ENCODE assay signal across 8 cellular contexts in the genomic region with DNA sequence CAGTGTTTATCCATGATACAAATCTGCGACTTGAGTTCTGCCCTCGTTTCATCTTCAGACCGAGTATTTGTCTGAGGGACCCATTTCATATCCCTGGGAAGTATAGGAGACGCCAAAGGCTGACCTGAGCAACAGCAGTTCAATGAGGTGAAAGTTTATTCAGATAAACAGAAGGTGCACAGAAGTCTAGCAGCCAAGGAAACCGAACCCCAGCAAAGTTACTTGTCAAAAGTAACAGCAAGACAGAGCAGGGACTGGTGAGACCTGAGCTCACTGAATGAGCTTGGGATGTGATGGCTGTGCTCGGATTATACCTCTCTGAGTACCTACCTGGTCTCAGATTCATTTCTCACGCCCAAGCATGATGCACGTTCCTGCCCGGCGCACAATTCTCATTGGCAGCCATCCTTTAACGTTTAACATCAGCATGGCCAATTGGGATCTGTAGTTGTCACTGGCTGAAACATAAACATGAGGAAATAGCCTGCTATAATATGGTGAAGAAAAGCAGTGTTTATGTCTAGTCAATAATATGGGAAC. TPM values are rescaled to one million over a fixed set of nuclear protein-coding genes. Genes with fewer than 3 reads are reported as not detected.
DNase-seq lines count a peak whose midpoint lies in the region; ATAC-seq and TF ChIP-seq lines count a peak whose summit lies in the region.

No MANE protein-coding gene starts in this region.

- peak overlapping the region; percentile 60 for H3K4me3 ChIP-seq in BJ (ENCODE audit: low read depth, low read length)
- peak overlapping the region; percentile 59 to 64 for H3K4me3 ChIP-seq in gastroesophageal sphincter
- peak overlapping the region; percentile 50 to 66 (median 62) for H3K4me3 ChIP-seq in sigmoid colon

- no peak for TF ChIP-seq EP300 in gastroesophageal sphincter (IDR thresholded peaks at IDR 0.05)
- no peak for TF ChIP-seq EP300 in sigmoid colon (IDR thresholded peaks at IDR 0.05)

- H3K4me1 ChIP-seq in gastroesophageal sphincter (peaks cover 0 to 21% (median 9%) of the 10 kb centered on the region in 3 donors), sigmoid colon (peaks cover 0 to 16% (median 12%) of the 10 kb centered on the region in 4 donors)

- no peaks in the 10 kb centered on the region for H3K36me3 ChIP-seq in BJ (ENCODE audit: control insufficient read depth, insufficient read depth, low read length)
- no peaks in the 10 kb centered on the region for H3K36me3 ChIP-seq in gastroesophageal sphincter
- H3K36me3 ChIP-seq in sigmoid colon = no peaks in the 10 kb centered on the region

- peak overlapping the region; percentile 94 for H3K4me3 Mint-ChIP-seq in activated T-cell treated with anti-CD3 and anti-CD28 coated beads, Interleukin-2, amount 50 U/mL, for 24 hours

- no peak for TF ChIP-seq CTCF in BJ (IDR thresholded peaks at IDR 0.05; ENCODE audit: insufficient read depth, low read depth, low read length)
- TF ChIP-seq CTCF in gastroesophageal sphincter (IDR thresholded peaks at IDR 0.05) = no peak
- TF ChIP-seq CTCF in sigmoid colon (IDR thresholded peaks at IDR 0.05) = no peak

- intact Hi-C loops in sigmoid colon (cut with DNase I) = loop anchor here (2.0 to 10.0 kb wide), 2 partner anchors 93 to 463 kb away; a partner anchor contains a TSS

- peak overlapping the region; percentile 97 for H3K27ac Mint-ChIP-seq in activated T-cell treated with anti-CD3 and anti-CD28 coated beads, Interleukin-2, amount 50 U/mL, for 24 hours

- H3K27ac ChIP-seq in gastroesophageal sphincter (peak overlapping the region; percentile 50 to 91 (median 84)), sigmoid colon (peak overlapping the region; percentile 70 to 85 (median 83))

- H3K9me3 ChIP-seq in gastroesophageal sphincter = no peaks in the 10 kb centered on the region
- no peaks in the 10 kb centered on the region for H3K9me3 ChIP-seq in sigmoid colon

- H3K27me3 Mint-ChIP-seq in activated T-cell treated with anti-CD3 and anti-CD28 coated beads, Interleukin-2, amount 50 U/mL, for 24 hours = no peaks in the 10 kb centered on the region

- DNase-seq in BJ (ENCODE audit: low read depth) (no peak), HEK293T (ENCODE audit: extremely low spot score) (peak; percentile 13), sigmoid colon (no peak), HuH-7.5 (ENCODE audit: low spot score) (no peak), germinal center (ENCODE audit: low spot score) (no peak)
- DNase-seq in activated T-cell treated with anti-CD3 and anti-CD28 coated beads, Interleukin-2, amount 50 U/mL, for 24 hours = peak; percentile 45

- H3K36me3 Mint-ChIP-seq in activated T-cell treated with anti-CD3 and anti-CD28 coated beads, Interleukin-2, amount 50 U/mL, for 24 hours (ENCODE audit: low read depth) = peaks cover 21% of the 10 kb centered on the region

- no peaks in the 10 kb centered on the region for H3K9me3 Mint-ChIP-seq in activated T-cell treated with anti-CD3 and anti-CD28 coated beads, Interleukin-2, amount 50 U/mL, for 24 hours

- H3K27me3 ChIP-seq in BJ (ENCODE audit: control insufficient read depth, insufficient read depth, low read length) (no peaks in the 10 kb centered on the region), gastroesophageal sphincter (no peaks in the 10 kb centered on the region), sigmoid colon (no peaks in the 10 kb centered on the region)

- peaks cover 40% of the 10 kb centered on the region for H3K4me1 Mint-ChIP-seq in activated T-cell treated with anti-CD3 and anti-CD28 coated beads, Interleukin-2, amount 50 U/mL, for 24 hours (ENCODE audit: low read depth)

- 0 to 5% methylated on average over 1 to 10 of the region's 11 CpGs for WGBS in gastroesophageal sphincter (ENCODE audit: low coverage in 1 of 2), 2 donors
- WGBS in sigmoid colon, 2 donors = 2 to 4% methylated on average over 11 of the region's 11 CpGs

- POLR2A ChIA-PET in BJ (lab: Charles Lee) = no interaction called here
- POLR2A ChIA-PET in HEK293T (lab: Yijun Ruan, JAX) = interaction anchor here (0.9 kb wide), 1 partner anchor 44 kb away, joined by 4 read pairs; no protein-coding TSS in a partner anchor

- ATAC-seq in gastroesophageal sphincter (no peak), HG02763 (IDR thresholded peaks at IDR 0.05; ENCODE audit: unreplicated experiment) (no peak)

- TF ChIP-seq POLR2A in gastroesophageal sphincter (IDR thresholded peaks at IDR 0.05) (no peak), sigmoid colon (IDR thresholded peaks at IDR 0.05) (no peak)

- CTCF ChIA-PET in BJ (lab: Yijun Ruan, JAX) (interaction anchor here (1.3 kb wide), 1 partner anchor 22 kb away, joined by 3 read pairs; no protein-coding TSS in a partner anchor), HEK293T (lab: Yijun Ruan, JAX) (no interaction called here)

TF ChIP-seq in HEK293T, 16 proteins besides CTCF, POLR2A, EP300 and RAD21:
- TF ChIP-seq ZNF384 (IDR thresholded peaks at IDR 0.05) (no peak), NFRKB (IDR thresholded peaks at IDR 0.05) (no peak), L3MBTL2 (conservative IDR thresholded peaks at IDR 0.05) (no peak; the same call in 1 of the 2 replicates), CTBP1 (IDR thresholded peaks at IDR 0.05; ENCODE audit: borderline replicate concordance) (no peak), ARNT (IDR thresholded peaks at IDR 0.05) (no peak), TARDBP (IDR thresholded peaks at IDR 0.05) (no peak), LEF1 (IDR thresholded peaks at IDR 0.05; ENCODE audit: borderline replicate concordance) (no peak)

RNA-seq across cellular contexts. Expression of a gene that starts 0.6 kb away (rescaled TPM):
- polyA plus RNA-seq in BJ (2011; rRNA removed) (1.6 and 3.2 TPM in 2 replicates), sigmoid colon (10 to 100 TPM in 1 of 3 donors, 1 to 10 TPM in 2; 5.7 to 11.8 (median 8.4) TPM)
- 0.62 and 0.67 TPM in 2 replicates for polyA minus RNA-seq in BJ (2011; rRNA and poly(A)+ RNA removed)
- total RNA-seq in gastroesophageal sphincter (10 to 100 TPM in 3 of 4 donors, 1 to 10 TPM in 1; 5.5 to 36.7 (median 13.2) TPM), sigmoid colon (10 to 100 TPM in 1 of 4 donors, 1 to 10 TPM in 3; 6.4 to 10.7 (median 9.0) TPM)

RNA-seq across cellular contexts. Expression of a gene that starts 6.3 kb away (rescaled TPM):
- polyA plus RNA-seq in BJ (2011; rRNA removed) (335 and 489 TPM in 2 replicates), sigmoid colon (100 to 1,000 TPM; 561 to 852 (median 744) TPM)
- 55.5 and 98.8 TPM in 2 replicates for polyA minus RNA-seq in BJ (2011; rRNA and poly(A)+ RNA removed)
- total RNA-seq in gastroesophageal sphincter (100 to 1,000 TPM; 120 to 239 (median 209) TPM), sigmoid colon (100 to 1,000 TPM; 135 to 261 (median 251) TPM)

Comparison
In these comparisons a context has a peak if more than half of its experiments do, and no peak if none do; other contexts are left out.
1. DNase-seq: peak in HEK293T (single experiment) and activated T-cell treated with anti-CD3 and anti-CD28 coated beads, Interleukin-2, amount 50 U/mL, for 24 hours (single experiment); none in BJ (single experiment), sigmoid colon (single experiment), HuH-7.5 (single experiment) and germinal center (single experiment).
2. Peak in every context shown above with its lines, with median percentiles within 50 percentile points of each other: H3K4me3 ChIP-seq.